ENCODE assay signal across 14 cellular contexts in the genomic region with DNA sequence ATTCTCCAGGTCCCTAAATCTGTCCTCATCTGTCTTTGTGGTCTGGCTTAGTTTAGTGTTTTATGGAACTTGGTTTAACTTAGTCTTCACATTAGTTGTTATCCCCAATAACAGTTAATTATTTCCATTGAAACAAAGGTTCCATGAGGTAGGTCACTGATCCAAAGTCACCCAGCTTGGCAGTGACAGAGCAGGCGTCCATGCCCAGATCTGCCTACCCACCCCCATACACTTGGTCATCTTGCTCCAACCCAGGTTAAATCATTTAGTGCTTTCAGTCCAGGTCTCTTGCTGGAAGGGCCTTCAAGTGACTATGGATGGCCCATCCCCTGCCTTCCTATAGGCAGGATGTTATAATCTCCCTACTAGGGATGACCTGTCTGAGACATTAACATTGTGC.
A peak's percentile ranks its signal among the peaks of the same experiment; 100 is the strongest.
DNase-seq lines count a peak whose midpoint lies in the region; ATAC-seq lines count a peak whose summit lies in the region.
"Had no signal": no experiment of that assay in that cellular context is flagged by ENCODE, and none has a peak within 500 bp of the region (broad histone marks: within the 10 kb centered on the region; RNA-seq: fewer than 3 reads in every experiment).

No MANE protein-coding gene starts in this region.

- peak overlapping the region; percentile 94 for H3K27ac ChIP-seq in Karpas-422 (ENCODE audit: low read length)
- peak overlapping the region; percentile 42 for H3K27ac ChIP-seq in angular gyrus (ENCODE audit: low read depth, low read length)
- H3K27ac ChIP-seq in layer of hippocampus (ENCODE audit: low read depth, low read length): peak overlapping the region; percentile 76
- H3K27ac ChIP-seq in substantia nigra (ENCODE audit: low read depth, low read length, poor library complexity, severe bottlenecking): peak overlapping the region; percentile 52
- H3K27ac ChIP-seq: GM23248 had no signal

- no peak overlapping the region for H3K27ac Mint-ChIP-seq in activated naive CD4-positive, alpha-beta T cell treated with anti-CD3 and anti-CD28 coated beads for 36 hours
- H3K27ac Mint-ChIP-seq: B cell; CD4-positive, alpha-beta memory T cell; IgD-negative memory B cell had no signal

- ATAC-seq in HG02852 (IDR thresholded peaks at IDR 0.05; ENCODE audit: unreplicated experiment): no peak
- no peak for ATAC-seq in GM19452 (IDR thresholded peaks at IDR 0.05; ENCODE audit: unreplicated experiment)
- ATAC-seq: GM12878, HCT116 had no signal

- peaks cover 83% of the 10 kb centered on the region for H3K79me2 ChIP-seq in Karpas-422 (ENCODE audit: low read length)

- no peaks in the 10 kb centered on the region for H3K27me3 ChIP-seq in Karpas-422 (ENCODE audit: low read length)
- no peaks in the 10 kb centered on the region for H3K27me3 ChIP-seq in layer of hippocampus (ENCODE audit: control insufficient read depth, insufficient read depth, low read length)

- H3K36me3 ChIP-seq in Karpas-422 (ENCODE audit: insufficient read depth, low read length): no peaks in the 10 kb centered on the region

- H3K9me3 Mint-ChIP-seq in activated naive CD4-positive, alpha-beta T cell treated with anti-CD3 and anti-CD28 coated beads for 36 hours: no peaks in the 10 kb centered on the region
- H3K9me3 Mint-ChIP-seq: IgD-negative memory B cell had no signal

- H3K4me3 ChIP-seq in Karpas-422 (ENCODE audit: low read length): peak overlapping the region; percentile 60
- H3K4me3 ChIP-seq: GM12878, GM23248 had no signal

- H3K9me3 ChIP-seq in Karpas-422 (ENCODE audit: low read length): no peaks in the 10 kb centered on the region

- no peaks in the 10 kb centered on the region for H3K9me2 ChIP-seq in Karpas-422 (replicated peaks; ENCODE audit: insufficient read depth, low read length)

- H3K4me1 ChIP-seq in Karpas-422 (ENCODE audit: low read length): peaks cover 92% of the 10 kb centered on the region

- intact Hi-C loops in activated naive CD4-positive, alpha-beta T cell treated with anti-CD3 and anti-CD28 coated beads for 36 hours (cut with micrococcal nuclease): no loop called here

- H3K36me3 Mint-ChIP-seq in activated naive CD4-positive, alpha-beta T cell treated with anti-CD3 and anti-CD28 coated beads for 36 hours (ENCODE audit: low read depth): no peaks in the 10 kb centered on the region
- H3K36me3 Mint-ChIP-seq: CD4-positive, alpha-beta memory T cell; IgD-negative memory B cell had no signal

- H3K4me1 Mint-ChIP-seq in activated naive CD4-positive, alpha-beta T cell treated with anti-CD3 and anti-CD28 coated beads for 36 hours (ENCODE audit: low read depth): no peaks in the 10 kb centered on the region
- H3K4me1 Mint-ChIP-seq: B cell; CD4-positive, alpha-beta memory T cell; IgD-negative memory B cell had no signal

- no peak overlapping the region for H2AFZ ChIP-seq in Karpas-422 (ENCODE audit: low read length)
- H2AFZ ChIP-seq: GM23248 had no signal

- DNase-seq in Karpas-422 (no peak), substantia nigra (lab: John Stamatoyannopoulos, UW) (no peak)
- no peak for DNase-seq in activated naive CD4-positive, alpha-beta T cell treated with anti-CD3 and anti-CD28 coated beads for 36 hours
- DNase-seq: CD4-positive, alpha-beta memory T cell; DMS79; GM23248 had no signal

- H3K4me3 Mint-ChIP-seq in activated naive CD4-positive, alpha-beta T cell treated with anti-CD3 and anti-CD28 coated beads for 36 hours: no peak overlapping the region
- H3K4me3 Mint-ChIP-seq: B cell; CD4-positive, alpha-beta memory T cell; IgD-negative memory B cell had no signal

- H3K9ac ChIP-seq in Karpas-422 (ENCODE audit: low read length): peak overlapping the region; percentile 68
- H3K9ac ChIP-seq: GM23248 had no signal

- H3K27me3 Mint-ChIP-seq in activated naive CD4-positive, alpha-beta T cell treated with anti-CD3 and anti-CD28 coated beads for 36 hours (ENCODE audit: low read depth): no peaks in the 10 kb centered on the region
- H3K27me3 Mint-ChIP-seq: CD4-positive, alpha-beta memory T cell; IgD-negative memory B cell had no signal

- no peaks in the 10 kb centered on the region for H4K20me1 ChIP-seq in Karpas-422 (ENCODE audit: insufficient read depth, low read depth, low read length)

- peak overlapping the region; percentile 76 for H3K4me2 ChIP-seq in Karpas-422 (ENCODE audit: low read depth, low read length, poor library complexity, severe bottlenecking)

- CTCF ChIA-PET in activated naive CD4-positive, alpha-beta T cell treated with anti-CD3 and anti-CD28 coated beads for 36 hours (lab: Charles Lee): no interaction called here

Comparison
In these comparisons a context has a peak if more than half of its experiments do, and no peak if none do; other contexts are left out.
1. H3K27ac ChIP-seq: peak in every context shown above with its lines; median percentile 94 in Karpas-422; 76 in layer of hippocampus; 52 in substantia nigra; 42 in angular gyrus.